In the genomic region with DNA sequence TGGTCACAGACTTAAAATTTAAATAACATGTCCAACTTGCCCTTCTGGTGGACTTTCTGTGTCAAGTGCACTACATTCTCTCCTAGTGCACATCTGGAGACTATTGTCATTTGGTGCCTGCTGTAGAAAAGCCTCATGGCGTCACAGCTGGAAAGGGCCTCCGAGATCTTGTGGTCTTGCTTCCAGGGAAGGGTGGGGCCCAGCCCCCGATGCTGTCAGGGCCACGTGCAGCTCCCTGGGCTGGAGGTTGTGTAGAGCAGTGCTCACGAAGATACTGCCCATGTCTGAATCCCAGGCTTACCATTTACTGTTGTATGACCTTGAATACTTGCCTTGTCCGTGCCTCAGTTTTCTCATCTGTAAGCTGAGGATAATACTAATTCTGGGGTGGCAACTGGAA, we compare ENCODE assay signal across 15 cellular contexts.
"Had no signal": no experiment of that assay in that cellular context is flagged by ENCODE, and none has a peak within 500 bp of the region (broad histone marks: within the 10 kb centered on the region; RNA-seq: fewer than 3 reads in every experiment).

No MANE protein-coding gene starts in this region.

- H3K4me3 Mint-ChIP-seq: activated CD4-positive, alpha-beta T cell treated with anti-CD3 and anti-CD28 coated beads, Interleukin-2, amount 10 ng/mL, durations not matched to agents 7 days and 5 days; activated naive CD8-positive, alpha-beta T cell treated with anti-CD3 and anti-CD28 coated beads, Interleukin-2, amount 10 ng/mL, durations not matched to agents 7 days and 5 days; activated T-cell treated with anti-CD3 and anti-CD28 coated beads, Interleukin-2, amount 50 U/mL, for 72 hours had no signal

- FAIRE-seq: astrocyte, bronchial epithelial cell, keratinocyte had no signal

- H3K4me2 ChIP-seq: hepatocyte had no signal

- H3K4me1 Mint-ChIP-seq: activated naive CD8-positive, alpha-beta T cell treated with anti-CD3 and anti-CD28 coated beads, Interleukin-2, amount 10 ng/mL, durations not matched to agents 7 days and 5 days had no signal

- H3K27me3 Mint-ChIP-seq: activated naive CD8-positive, alpha-beta T cell treated with anti-CD3 and anti-CD28 coated beads, Interleukin-2, amount 10 ng/mL, durations not matched to agents 7 days and 5 days had no signal

- H3K4me3 ChIP-seq: hepatocyte, left lung, ovary, suprapubic skin, upper lobe of right lung had no signal

- H3K36me3 ChIP-seq: left lung, ovary, suprapubic skin, upper lobe of right lung had no signal

- H3K9me3 Mint-ChIP-seq: activated CD4-positive, alpha-beta T cell treated with anti-CD3 and anti-CD28 coated beads, Interleukin-2, amount 10 ng/mL, durations not matched to agents 7 days and 5 days; activated naive CD8-positive, alpha-beta T cell treated with anti-CD3 and anti-CD28 coated beads, Interleukin-2, amount 10 ng/mL, durations not matched to agents 7 days and 5 days; activated T-cell treated with anti-CD3 and anti-CD28 coated beads, Interleukin-2, amount 50 U/mL, for 72 hours had no signal

- H3K27ac Mint-ChIP-seq: activated CD4-positive, alpha-beta T cell treated with anti-CD3 and anti-CD28 coated beads, Interleukin-2, amount 10 ng/mL, durations not matched to agents 7 days and 5 days; activated naive CD8-positive, alpha-beta T cell treated with anti-CD3 and anti-CD28 coated beads, Interleukin-2, amount 10 ng/mL, durations not matched to agents 7 days and 5 days; activated T-cell treated with anti-CD3 and anti-CD28 coated beads, Interleukin-2, amount 50 U/mL, for 72 hours had no signal

- H3K27me3 ChIP-seq: hepatocyte, left lung, ovary, suprapubic skin, upper lobe of right lung had no signal

- H3K9me3 ChIP-seq: left lung, ovary, suprapubic skin, upper lobe of right lung had no signal

- DNase-seq: activated CD4-positive, alpha-beta T cell treated with anti-CD3 and anti-CD28 coated beads, Interleukin-2, amount 10 ng/mL, durations not matched to agents 7 days and 5 days; activated CD8-positive, alpha-beta memory T cell treated with anti-CD3 and anti-CD28 coated beads, Interleukin-2, amount 50 U/mL, for 48 hours; activated naive CD8-positive, alpha-beta T cell treated with anti-CD3 and anti-CD28 coated beads, Interleukin-2, amount 10 ng/mL, durations not matched to agents 7 days and 5 days; activated T-cell treated with anti-CD3 and anti-CD28 coated beads, Interleukin-2, amount 50 U/mL, for 72 hours; ovary; stimulated activated CD4-positive, alpha-beta T cell treated with anti-CD3 and anti-CD28 coated beads, Interleukin-15, amount 100 ng/mL, for 24 hours; stimulated activated CD4-positive, alpha-beta T cell treated with anti-CD3 and anti-CD28 coated beads, Interleukin-4, amount 100 ng/mL, for 24 hours; stimulated activated naive CD8-positive, alpha-beta T cell treated with anti-CD3 and anti-CD28 coated beads, Interleukin-15, Interleukin-2, amounts not matched to agents 100 U/mL and 50 U/mL, for 24 hours; upper lobe of right lung had no signal

- H3K36me3 Mint-ChIP-seq: activated naive CD8-positive, alpha-beta T cell treated with anti-CD3 and anti-CD28 coated beads, Interleukin-2, amount 10 ng/mL, durations not matched to agents 7 days and 5 days had no signal

- H3K27ac ChIP-seq: hepatocyte, left lung, ovary had no signal
